Comparison of ENCODE assay signal across 22 cellular contexts in genomic region chr1:18192974-18193373, GRCh38.
"Had no signal": no experiment of that assay in that cellular context is flagged by ENCODE, and none has a peak within 500 bp of the region (broad histone marks: within the 10 kb centered on the region; RNA-seq: fewer than 3 reads in every experiment).

No MANE protein-coding gene starts in this region.

- H3K36me3 ChIP-seq: heart left ventricle, neural progenitor cell, sigmoid colon had no signal

- H3K9ac ChIP-seq: neural progenitor cell had no signal

- H3K4me1 Mint-ChIP-seq: activated CD4-positive, alpha-beta memory T cell treated with anti-CD3 and anti-CD28 coated beads, Interleukin-2, amount 10 ng/mL, durations not matched to agents 7 days and 5 days; activated CD4-positive, alpha-beta T cell treated with anti-CD3 and anti-CD28 coated beads, Interleukin-2, amount 10 ng/mL, durations not matched to agents 24 days and 14 days; stimulated activated naive B cell treated with anti-CD40 and anti-IgM and Interleukin-4, amounts not matched to agents 10 μg/mL and 1 μg/mL and 100 μg/mL, for 72 hours had no signal

- H2AFZ ChIP-seq: neural progenitor cell had no signal

- H3K27ac Mint-ChIP-seq: activated CD4-positive, alpha-beta memory T cell treated with anti-CD3 and anti-CD28 coated beads, Interleukin-2, amount 10 ng/mL, durations not matched to agents 7 days and 5 days; activated CD4-positive, alpha-beta T cell treated with anti-CD3 and anti-CD28 coated beads, Interleukin-2, amount 10 ng/mL, durations not matched to agents 24 days and 14 days; activated naive CD4-positive, alpha-beta T cell treated with anti-CD3 and anti-CD28 coated beads for 36 hours; activated T-cell treated with anti-CD3 and anti-CD28 coated beads, Interleukin-2, amount 50 U/mL, for 72 hours; dendritic cell treated with granulocyte-macrophage colony-stimulating factor and Interleukin-4, amounts not matched to agents 40 ng/mL and 50 ng/mL, for 4 days; naive thymus-derived CD4-positive, alpha-beta T cell; neural progenitor cell; progenitor cell of endocrine pancreas; stimulated activated naive B cell treated with anti-CD40 and anti-IgM and Interleukin-4, amounts not matched to agents 10 μg/mL and 1 μg/mL and 100 μg/mL, for 72 hours had no signal

- H3K4me2 ChIP-seq: neural progenitor cell, smooth muscle cell had no signal

- H3K9me3 ChIP-seq: body of pancreas, heart left ventricle, sigmoid colon had no signal

- H3K9me3 Mint-ChIP-seq: activated CD4-positive, alpha-beta memory T cell treated with anti-CD3 and anti-CD28 coated beads, Interleukin-2, amount 10 ng/mL, durations not matched to agents 7 days and 5 days; activated CD4-positive, alpha-beta T cell treated with anti-CD3 and anti-CD28 coated beads, Interleukin-2, amount 10 ng/mL, durations not matched to agents 24 days and 14 days; activated naive CD4-positive, alpha-beta T cell treated with anti-CD3 and anti-CD28 coated beads for 36 hours; activated T-cell treated with anti-CD3 and anti-CD28 coated beads, Interleukin-2, amount 50 U/mL, for 72 hours; dendritic cell treated with granulocyte-macrophage colony-stimulating factor and Interleukin-4, amounts not matched to agents 40 ng/mL and 50 ng/mL, for 4 days; neural progenitor cell had no signal

- FAIRE-seq: endometrium had no signal

- DNase-seq: activated CD4-positive, alpha-beta memory T cell treated with anti-CD3 and anti-CD28 coated beads, Interleukin-2, amount 10 ng/mL, durations not matched to agents 7 days and 5 days; activated CD4-positive, alpha-beta T cell treated with anti-CD3 and anti-CD28 coated beads, Interleukin-2, amount 10 ng/mL, durations not matched to agents 24 days and 14 days; activated effector memory CD4-positive, alpha-beta T cell treated with Interleukin-2 at 50 U/mL for 16 hours; activated naive CD4-positive, alpha-beta T cell treated with anti-CD3 and anti-CD28 coated beads for 36 hours; activated T-cell treated with anti-CD3 and anti-CD28 coated beads, Interleukin-2, amount 50 U/mL, for 72 hours; body of pancreas; caudate nucleus; effector CD4-positive, alpha-beta T cell; heart left ventricle; islet precursor cell; left colon; naive thymus-derived CD4-positive, alpha-beta T cell; retina; sigmoid colon; stimulated activated CD4-positive, alpha-beta T cell treated with anti-CD3 and anti-CD28 coated beads, Interleukin-15, amount 100 ng/mL, for 24 hours; stimulated activated naive B cell treated with anti-CD40 and anti-IgM and Interleukin-4, amounts not matched to agents 10 μg/mL and 1 μg/mL and 100 μg/mL, for 72 hours; T-helper 9 cell had no signal

- H3K4me1 ChIP-seq: body of pancreas had no signal

- H3K4me3 Mint-ChIP-seq: activated CD4-positive, alpha-beta memory T cell treated with anti-CD3 and anti-CD28 coated beads, Interleukin-2, amount 10 ng/mL, durations not matched to agents 7 days and 5 days; activated CD4-positive, alpha-beta T cell treated with anti-CD3 and anti-CD28 coated beads, Interleukin-2, amount 10 ng/mL, durations not matched to agents 24 days and 14 days; activated naive CD4-positive, alpha-beta T cell treated with anti-CD3 and anti-CD28 coated beads for 36 hours; activated T-cell treated with anti-CD3 and anti-CD28 coated beads, Interleukin-2, amount 50 U/mL, for 72 hours; dendritic cell treated with granulocyte-macrophage colony-stimulating factor and Interleukin-4, amounts not matched to agents 40 ng/mL and 50 ng/mL, for 4 days; naive thymus-derived CD4-positive, alpha-beta T cell; stimulated activated naive B cell treated with anti-CD40 and anti-IgM and Interleukin-4, amounts not matched to agents 10 μg/mL and 1 μg/mL and 100 μg/mL, for 72 hours had no signal

- H3K4me3 ChIP-seq: body of pancreas, heart left ventricle, neural progenitor cell, sigmoid colon, smooth muscle cell had no signal

- ATAC-seq: activated T-cell treated with anti-CD3 and anti-CD28 coated beads, Interleukin-2, amount 50 U/mL, for 72 hours; body of pancreas; heart left ventricle; left colon; naive thymus-derived CD4-positive, alpha-beta T cell; stimulated activated naive B cell treated with anti-CD40 and anti-IgM and Interleukin-4, amounts not matched to agents 10 μg/mL and 1 μg/mL and 100 μg/mL, for 72 hours had no signal

- H3K36me3 Mint-ChIP-seq: neural progenitor cell; stimulated activated naive B cell treated with anti-CD40 and anti-IgM and Interleukin-4, amounts not matched to agents 10 μg/mL and 1 μg/mL and 100 μg/mL, for 72 hours had no signal

- H3K27me3 ChIP-seq: neural progenitor cell had no signal

- H3K27ac ChIP-seq: body of pancreas, heart left ventricle, neural progenitor cell, sigmoid colon had no signal
